ENCODE assay signal across 13 cellular contexts in the genomic region with DNA sequence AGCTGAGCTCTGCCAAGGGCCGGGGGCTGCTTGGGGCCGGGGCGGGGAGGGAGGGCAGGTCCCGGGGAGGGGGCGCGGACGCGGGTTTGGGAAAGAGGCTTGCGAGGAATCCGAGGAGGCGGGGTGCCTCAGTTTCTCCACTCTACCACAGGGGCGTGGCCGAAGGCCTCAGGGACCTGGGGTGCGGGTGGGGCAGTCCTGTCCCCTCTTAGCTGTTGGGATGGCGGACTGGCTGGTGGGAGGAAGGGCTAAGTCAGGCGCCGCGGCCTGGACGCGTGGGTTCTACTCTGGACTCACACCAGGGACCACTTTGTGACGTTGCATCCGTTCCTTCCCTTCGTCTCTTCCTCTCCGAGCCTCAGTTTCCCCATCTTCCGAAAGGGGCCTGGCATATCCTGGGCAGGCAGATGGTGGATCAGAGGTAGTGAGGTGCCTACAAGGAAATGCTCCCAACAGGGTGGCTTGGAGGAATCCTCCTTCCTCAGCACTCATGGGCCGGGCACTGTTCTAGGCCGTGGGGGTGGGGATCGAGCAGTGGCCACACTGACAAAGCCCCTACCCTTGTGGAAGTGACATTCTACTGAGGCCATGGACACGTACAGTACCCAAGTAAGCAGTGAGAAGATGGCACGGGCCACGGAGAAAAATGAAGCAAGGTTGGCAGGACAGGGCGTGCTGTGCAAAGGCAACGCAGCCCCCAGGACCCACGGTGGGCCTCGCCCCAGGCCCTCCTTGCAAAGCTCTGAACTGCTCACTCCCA. TPM values are rescaled to one million over a fixed set of nuclear protein-coding genes. Genes with fewer than 3 reads are reported as not detected.
DNase-seq lines count a peak whose midpoint lies in the region; ATAC-seq, FAIRE-seq and TF ChIP-seq lines count a peak whose summit lies in the region.
"Had no signal": no experiment of that assay in that cellular context is flagged by ENCODE, and none has a peak within 500 bp of the region (broad histone marks: within the 10 kb centered on the region; RNA-seq: fewer than 3 reads in every experiment).

No MANE protein-coding gene starts in this region.

- no peak for DNase-seq in DND-41
- no peak for DNase-seq in T-helper 17 cell
- peak; percentile 64 for DNase-seq in kidney
- DNase-seq in skeletal muscle cell (ENCODE audit: low read depth): no peak
- DNase-seq in HFFc6: no peak
- no peak for DNase-seq in activated CD4-positive, alpha-beta T cell treated with anti-CD3 and anti-CD28 coated beads, Interleukin-2, amount 50 U/mL, for 4 hours
- DNase-seq in NCI-H1930 (lab: John Stamatoyannopoulos, UW): no peak
- no peak for DNase-seq in RKO (ENCODE audit: low spot score)
- DNase-seq: activated CD4-positive, alpha-beta memory T cell treated with anti-CD3 and anti-CD28 coated beads, Interleukin-2, amount 10 ng/mL, durations not matched to agents 7 days and 5 days; cerebellar nuclear complex; gastrocnemius medialis; SHP77 treated with DMSO at 0.1 percent for 48 hours had no signal

- H2AFZ ChIP-seq in DND-41 (ENCODE audit: low read depth, low read length): no peak overlapping the region; the same call in 1 of the 2 replicates

- peaks cover 32% of the 10 kb centered on the region for H3K4me1 ChIP-seq in DND-41 (ENCODE audit: insufficient read depth, low read length)
- H3K4me1 ChIP-seq in kidney (ENCODE audit: control insufficient read depth in 1 of 2, insufficient read depth in 1 of 2, low read depth in 1 of 2, low read length in 2 of 2): peaks cover 6 to 8% of the 10 kb centered on the region in 2 donors
- H3K4me1 ChIP-seq: gastrocnemius medialis had no signal

- H3K27me3 Mint-ChIP-seq in T-helper 17 cell (peaks cover 41% of the 10 kb centered on the region), HFFc6 (ENCODE audit: insufficient read depth) (peaks cover 46% of the 10 kb centered on the region)

- H3K4me3 ChIP-seq in DND-41 (ENCODE audit: low read depth in 1 of 2, low read length in 2 of 2): peak overlapping the region in 1 of 2 experiments; percentile 57; a peak in 2 of 4 replicates
- no peak overlapping the region for H3K4me3 ChIP-seq in kidney (ENCODE audit: low read length in 2 of 2)
- peak overlapping the region; percentile 39 for H3K4me3 ChIP-seq in skeletal muscle cell (ENCODE audit: low read depth, low read length)

- TF ChIP-seq CTCF in DND-41 (IDR thresholded peaks at IDR 0.05; ENCODE audit: borderline replicate concordance, extremely low read depth, low read length, poor library complexity, severe bottlenecking) (no peak), kidney (IDR thresholded peaks at IDR 0.05; ENCODE audit: borderline replicate concordance, extremely low read depth, insufficient read depth) (no peak), HFFc6 (IDR thresholded peaks at IDR 0.05) (no peak)

- H3K4me2 ChIP-seq in DND-41 (ENCODE audit: insufficient read depth, low read length): peak overlapping the region; percentile 71

- intact Hi-C loops in kidney (cut with DNase I): no loop called here

- H3K9me3 Mint-ChIP-seq in HFFc6: no peaks in the 10 kb centered on the region
- H3K9me3 Mint-ChIP-seq: activated CD4-positive, alpha-beta memory T cell treated with anti-CD3 and anti-CD28 coated beads, Interleukin-2, amount 10 ng/mL, durations not matched to agents 7 days and 5 days had no signal

- H3K9ac ChIP-seq in DND-41 (ENCODE audit: low read depth, low read length) (peak overlapping the region; percentile 52), kidney (ENCODE audit: low read length in 2 of 2) (no peak overlapping the region)

- ATAC-seq in DND-41 (ENCODE audit: insufficient read depth, low read depth) (no peak), T-helper 17 cell (no peak)
- ATAC-seq: gastrocnemius medialis had no signal

- H3K36me3 ChIP-seq in DND-41 (ENCODE audit: insufficient read depth, low read length): no peaks in the 10 kb centered on the region
- H3K36me3 ChIP-seq in kidney (ENCODE audit: control insufficient read depth in 1 of 2, insufficient read depth in 2 of 2, low read length in 2 of 2): no peaks in the 10 kb centered on the region
- H3K36me3 ChIP-seq: gastrocnemius medialis had no signal

- peaks cover 14% of the 10 kb centered on the region; the same call in 1 of the 2 replicates for H4K20me1 ChIP-seq in DND-41 (ENCODE audit: insufficient read depth, low read length)

- H3K36me3 Mint-ChIP-seq in T-helper 17 cell (ENCODE audit: low read depth) (peaks cover 6% of the 10 kb centered on the region), HFFc6 (ENCODE audit: low read depth) (no peaks in the 10 kb centered on the region)

- H3K4me1 Mint-ChIP-seq in T-helper 17 cell (peaks cover 11% of the 10 kb centered on the region), HFFc6 (ENCODE audit: low read depth) (no peaks in the 10 kb centered on the region)

- H3K4me3 Mint-ChIP-seq in T-helper 17 cell: peak overlapping the region; percentile 76
- no peak overlapping the region for H3K4me3 Mint-ChIP-seq in HFFc6
- H3K4me3 Mint-ChIP-seq: activated CD4-positive, alpha-beta memory T cell treated with anti-CD3 and anti-CD28 coated beads, Interleukin-2, amount 10 ng/mL, durations not matched to agents 7 days and 5 days had no signal

- H3K27ac ChIP-seq in DND-41 (ENCODE audit: low read length) (peak overlapping the region; percentile 67), kidney (ENCODE audit: low read depth in 2 of 2, low read length in 2 of 2) (peak overlapping the region in 1 of 2 donors; percentile 11)
- H3K27ac ChIP-seq: gastrocnemius medialis had no signal

- H3K27ac Mint-ChIP-seq in T-helper 17 cell (no peak overlapping the region), HFFc6 (no peak overlapping the region)
- H3K27ac Mint-ChIP-seq: activated CD4-positive, alpha-beta memory T cell treated with anti-CD3 and anti-CD28 coated beads, Interleukin-2, amount 10 ng/mL, durations not matched to agents 7 days and 5 days had no signal

- no peaks in the 10 kb centered on the region for H3K9me3 ChIP-seq in DND-41 (ENCODE audit: insufficient read depth, low read length, severe bottlenecking)
- H3K9me3 ChIP-seq in T-helper 17 cell (ENCODE audit: control insufficient read depth, low read length, poor library complexity, severe bottlenecking): no peaks in the 10 kb centered on the region
- no peaks in the 10 kb centered on the region for H3K9me3 ChIP-seq in kidney (ENCODE audit: control insufficient read depth in 1 of 2, low read length in 2 of 2)
- H3K9me3 ChIP-seq: gastrocnemius medialis had no signal

- H3K27me3 ChIP-seq in DND-41 (ENCODE audit: insufficient read depth, low read length, poor library complexity): peaks cover 26% of the 10 kb centered on the region

- no peak for FAIRE-seq in kidney (lab: Jason Lieb, UNC)
- FAIRE-seq: G401.6 had no signal

- peaks cover 17% of the 10 kb centered on the region; the same call in 1 of the 2 replicates for H3K79me2 ChIP-seq in DND-41 (ENCODE audit: insufficient read depth, low read length)

RNA-seq across cellular contexts. Expression of a gene that starts 13.2 kb away (rescaled TPM):
- not detected for total RNA-seq in T-helper 17 cell
- total RNA-seq in kidney: not detected
- not detected for polyA plus RNA-seq in kidney (ENCODE audit: insufficient read depth, low read depth, low replicate concordance)
- total RNA-seq in HFFc6 (2021; fragmentation: NEBNext Ultra II Directional; extraction: Animal tissue kit (Norgen Biotek cat#: 25700)): not detected
- total RNA-seq: gastrocnemius medialis had no signal
